In genomic region chr2:238077292-238077691, GRCh38 we compare ENCODE assay signal across 3 cellular contexts.
TF ChIP-seq lines count a peak whose summit lies in the region.

No MANE protein-coding gene starts in this region.

TF ChIP-seq in Ishikawa, 13 proteins besides CTCF, POLR2A, EP300 and RAD21:
- 0 out of 2 replicates have a peak, but pooled peaks have one; percentile 42 for TF ChIP-seq CEBPB (IDR thresholded peaks at IDR 0.05)
- no peak for TF ChIP-seq FOXM1 (IDR thresholded peaks at IDR 0.05; ENCODE audit: borderline replicate concordance, low read depth)

TF ChIP-seq in H1, 55 proteins besides CTCF, POLR2A, EP300 and RAD21:
- no peak for TF ChIP-seq RNF2 (IDR thresholded peaks at IDR 0.05; ENCODE audit: borderline replicate concordance, low read depth, low read length, missing control alignments, poor library complexity, severe bottlenecking)
- peak; percentile 22; the same call in 1 of the 2 replicates for TF ChIP-seq JUND (IDR thresholded peaks at IDR 0.05; ENCODE audit: low read length)
- no peak for TF ChIP-seq ATF2 (IDR thresholded peaks at IDR 0.05; ENCODE audit: low read length)
- 0 out of 2 replicates have a peak, but pooled peaks have one; percentile 26 for TF ChIP-seq ATF3 (IDR thresholded peaks at IDR 0.05; ENCODE audit: insufficient read depth, low read depth, low read length)
- TF ChIP-seq CEBPB (IDR thresholded peaks at IDR 0.05; ENCODE audit: low read depth, low read length): peak; percentile 89

TF ChIP-seq in SK-N-SH, 30 proteins besides CTCF, POLR2A, EP300 and RAD21:
- no peak for TF ChIP-seq CHD2 (IDR thresholded peaks at IDR 0.05; ENCODE audit: low read length, partially characterized antibody)
- no peak for TF ChIP-seq REST (IDR thresholded peaks at IDR 0.05; ENCODE audit: low read depth, low read length)
- no peak for TF ChIP-seq FOSL2 (IDR thresholded peaks at IDR 0.05; ENCODE audit: borderline replicate concordance, low read depth)
- no peak for TF ChIP-seq NFIC (IDR thresholded peaks at IDR 0.05; ENCODE audit: borderline replicate concordance)
- no peak for TF ChIP-seq RCOR1 (IDR thresholded peaks at IDR 0.05; ENCODE audit: low read length)
- no peak for TF ChIP-seq USF1 (IDR thresholded peaks at IDR 0.05; ENCODE audit: borderline replicate concordance, low read depth)
- no peak for TF ChIP-seq SIN3A (IDR thresholded peaks at IDR 0.05; ENCODE audit: borderline replicate concordance, low read depth, low read length)
- no peak for TF ChIP-seq TAF1 (IDR thresholded peaks at IDR 0.05; ENCODE audit: borderline replicate concordance, low read depth, low read length)
- TF ChIP-seq POLR2AphosphoS5 (IDR thresholded peaks at IDR 0.05; ENCODE audit: low read depth, low read length): no peak
- no peak for TF ChIP-seq RFX5 (IDR thresholded peaks at IDR 0.05; ENCODE audit: low read length)
- TF ChIP-seq MAX (IDR thresholded peaks at IDR 0.05; ENCODE audit: low read depth): no peak
TF ChIP-seq in SK-N-SH: peak in this region for 0.
